ENCODE assay signal across 8 cellular contexts in the genomic region with DNA sequence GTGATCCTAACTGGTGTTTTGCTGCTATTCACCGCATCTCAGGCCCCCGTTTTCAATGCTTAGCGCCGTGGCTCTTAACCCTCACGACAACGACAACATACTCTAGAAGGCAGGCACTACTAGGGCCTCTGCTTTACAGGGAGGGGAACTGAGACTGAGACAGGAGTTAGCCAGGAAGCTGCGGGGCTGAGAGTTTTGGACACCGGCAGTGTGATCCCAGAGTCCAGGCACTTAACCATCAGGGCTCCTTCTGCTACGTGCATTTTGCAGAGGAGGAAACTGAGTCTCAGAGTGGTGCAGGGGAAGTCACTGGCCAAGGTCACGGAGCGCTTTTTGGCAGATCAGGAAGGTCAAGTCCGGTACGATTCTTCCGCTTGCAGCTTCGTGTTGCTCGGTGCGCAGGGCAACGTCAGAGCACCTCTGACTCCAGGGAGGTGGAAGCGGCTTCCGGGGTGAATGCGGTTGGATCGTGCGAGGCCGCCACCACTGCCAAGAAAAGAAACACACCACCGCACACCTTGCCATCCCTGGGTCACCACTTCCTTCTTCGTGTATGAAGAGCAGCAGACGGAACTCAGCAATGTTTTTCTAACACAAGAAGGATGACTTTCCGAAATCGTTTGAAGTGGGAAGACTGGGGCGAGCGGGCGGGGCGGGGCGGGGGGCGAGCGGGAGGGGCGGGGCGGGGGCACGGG.
A peak's percentile ranks its signal among the peaks of the same experiment; 100 is the strongest.
DNase-seq lines count a peak whose midpoint lies in the region; TF ChIP-seq lines count a peak whose summit lies in the region.

No MANE protein-coding gene starts in this region.

- DNase-seq in GM20000 (ENCODE audit: low spot score) (peak; percentile 81), KBM-7 (peak; percentile 42), iris pigment epithelial cell (ENCODE audit: low read depth) (peak; percentile 3), NCI-H82 treated with DMSO at 0.1 percent for 48 hours (lab: John Stamatoyannopoulos, UW; ENCODE audit: unreplicated experiment) (no peak), ACHN (no peak), OCI-M2 (lab: John Stamatoyannopoulos, UW; ENCODE audit: unreplicated experiment) (no peak)
- DNase-seq in activated T-cell treated with anti-CD3 and anti-CD28 coated beads, Interleukin-2, amount 50 U/mL, for 24 hours = peak; percentile 81
- DNase-seq in stimulated activated CD8-positive, alpha-beta memory T cell treated with anti-CD3 and anti-CD28 coated beads, Interleukin-4, amount 100 ng/mL, for 1 hour (ENCODE audit: low read depth in 2 of 2, low spot score in 1 of 2) = peak; percentile 28 to 60

- H3K4me3 Mint-ChIP-seq in activated T-cell treated with anti-CD3 and anti-CD28 coated beads, Interleukin-2, amount 50 U/mL, for 24 hours = peak overlapping the region; percentile 62

- no peaks in the 10 kb centered on the region for H3K36me3 Mint-ChIP-seq in activated T-cell treated with anti-CD3 and anti-CD28 coated beads, Interleukin-2, amount 50 U/mL, for 24 hours (ENCODE audit: low read depth)

- H3K27ac Mint-ChIP-seq in activated T-cell treated with anti-CD3 and anti-CD28 coated beads, Interleukin-2, amount 50 U/mL, for 24 hours = peak overlapping the region; percentile 89

- H3K9me3 Mint-ChIP-seq in activated T-cell treated with anti-CD3 and anti-CD28 coated beads, Interleukin-2, amount 50 U/mL, for 24 hours = no peaks in the 10 kb centered on the region

- TF ChIP-seq CTCF in GM20000 (IDR thresholded peaks at IDR 0.05; ENCODE audit: extremely low read depth, missing control alignments) = no peak

- peaks cover 73% of the 10 kb centered on the region for H3K4me1 Mint-ChIP-seq in activated T-cell treated with anti-CD3 and anti-CD28 coated beads, Interleukin-2, amount 50 U/mL, for 24 hours (ENCODE audit: low read depth)

- in situ Hi-C loops in KBM-7 (cut with MboI; ENCODE audit: low pct_unique_long_range_greater_than_20kb, low sequenced_read_pairs) = no loop called here
- in situ Hi-C loops in ACHN (cut with HindIII; ENCODE audit: low pct_ligation_motif_present, low pct_unique_long_range_greater_than_20kb, low sequenced_read_pairs) = no loop called here

- H3K27me3 Mint-ChIP-seq in activated T-cell treated with anti-CD3 and anti-CD28 coated beads, Interleukin-2, amount 50 U/mL, for 24 hours = peaks cover 19% of the 10 kb centered on the region

Comparison
In these comparisons a context has a peak if more than half of its experiments do, and no peak if none do; other contexts are left out.
1. DNase-seq: peak in GM20000 (single experiment), KBM-7 (single experiment), activated T-cell treated with anti-CD3 and anti-CD28 coated beads, Interleukin-2, amount 50 U/mL, for 24 hours (single experiment), iris pigment epithelial cell (single experiment) and stimulated activated CD8-positive, alpha-beta memory T cell treated with anti-CD3 and anti-CD28 coated beads, Interleukin-4, amount 100 ng/mL, for 1 hour (2 of 2); none in NCI-H82 treated with DMSO at 0.1 percent for 48 hours (single experiment), ACHN (single experiment) and OCI-M2 (single experiment).